In genomic region chr10:20981419-20981953, GRCh38 we compare ENCODE assay signal across 11 cellular contexts.
"Had no signal": no experiment of that assay in that cellular context is flagged by ENCODE, and none has a peak within 500 bp of the region (broad histone marks: within the 10 kb centered on the region; RNA-seq: fewer than 3 reads in every experiment).

No MANE protein-coding gene starts in this region.

- DNase-seq: GM23248, GOT3, H7, H9, HCEC 1CT, HFFc6 had no signal

- H3K4me3 ChIP-seq: GM23248, GM23338, HAP-1 had no signal

- H3K27ac ChIP-seq: GM23248 had no signal

- H3K9me3 ChIP-seq: HAP-1 had no signal

- H3K4me2 ChIP-seq: GM23338 had no signal

- FAIRE-seq: H1, H54 had no signal

- H2AFZ ChIP-seq: GM23248, GM23338 had no signal

- H3K36me3 ChIP-seq: HAP-1 had no signal

- ATAC-seq: GM23338, HCT116 had no signal

- H3K9ac ChIP-seq: GM23248 had no signal
